1 cellular context compared by ENCODE assay signal in genomic region chr16:72285324-72285723, GRCh38.
TF ChIP-seq lines count a peak whose summit lies in the region.

No MANE protein-coding gene starts in this region.

TF ChIP-seq in H1, 55 proteins besides CTCF, POLR2A, EP300 and RAD21:
- TF ChIP-seq MAFK (IDR thresholded peaks at IDR 0.05; ENCODE audit: low read depth, low read length), result no peak
- no peak for TF ChIP-seq JUN (IDR thresholded peaks at IDR 0.05; ENCODE audit: low read depth, low read length)
- TF ChIP-seq POU5F1 (IDR thresholded peaks at IDR 0.05; ENCODE audit: low read depth, low read length), result 0 out of 2 replicates have a peak, but pooled peaks have one; percentile 31
- TF ChIP-seq SIN3A (conservative IDR thresholded peaks at IDR 0.05 in 1 of 2, IDR thresholded peaks at IDR 0.05 in 1 of 2; ENCODE audit: low read depth in 1 of 2, low read length in 2 of 2), result peak in 1 of 2 experiments; percentile 34; a peak in 1 of 4 replicates
- no peak for TF ChIP-seq ASH2L (IDR thresholded peaks at IDR 0.05; ENCODE audit: low read length)
- 0 out of 2 replicates have a peak, but pooled peaks have one; percentile 21 for TF ChIP-seq SP1 (IDR thresholded peaks at IDR 0.05; ENCODE audit: low read depth, low read length)
- TF ChIP-seq SAP30 (IDR thresholded peaks at IDR 0.05; ENCODE audit: insufficient read depth, insufficient replicate concordance, low read length), result no peak
- no peak for TF ChIP-seq TEAD4 (IDR thresholded peaks at IDR 0.05; ENCODE audit: low read depth, low read length)
- TF ChIP-seq NRF1 (IDR thresholded peaks at IDR 0.05; ENCODE audit: low read depth, low read length), result no peak
- no peak for TF ChIP-seq SIRT6 (IDR thresholded peaks at IDR 0.05; ENCODE audit: low read length)
